14 cellular contexts compared by ENCODE assay signal in genomic region chr12:109440851-109441490, GRCh38. TPM values are rescaled to one million over a fixed set of nuclear protein-coding genes. Genes with fewer than 3 reads are reported as not detected.
DNase-seq lines count a peak whose midpoint lies in the region.
"Had no signal": no experiment of that assay in that cellular context is flagged by ENCODE, and none has a peak within 500 bp of the region (broad histone marks: within the 10 kb centered on the region; RNA-seq: fewer than 3 reads in every experiment).

No MANE protein-coding gene starts in this region.

- H3K27me3 Mint-ChIP-seq in activated CD4-positive, alpha-beta T cell treated with anti-CD3 and anti-CD28 coated beads, Interleukin-2, amount 10 ng/mL, durations not matched to agents 7 days and 5 days, result no peaks in the 10 kb centered on the region
- H3K27me3 Mint-ChIP-seq: activated naive CD8-positive, alpha-beta T cell treated with anti-CD3 and anti-CD28 coated beads, Interleukin-2, amount 50 U/mL, for 24 hours had no signal

- POLR2A ChIA-PET in activated CD4-positive, alpha-beta T cell treated with anti-CD3 and anti-CD28 coated beads, Interleukin-2, amount 10 ng/mL, durations not matched to agents 7 days and 5 days (lab: Charles Lee), result no interaction called here

- peaks cover 5% of the 10 kb centered on the region for H3K4me1 ChIP-seq in iPS-18a (ENCODE audit: control insufficient read depth, low read depth, low read length)
- H3K4me1 ChIP-seq: stomach had no signal

- DNase-seq in DMS79 (lab: John Stamatoyannopoulos, UW) (peak; percentile 68), NCI-H1092 treated with DMSO at 0.1 percent for 48 hours (lab: John Stamatoyannopoulos, UW) (peak; percentile 6), NCI-H774 (lab: John Stamatoyannopoulos, UW) (peak; percentile 10), SIG-M5 (lab: John Stamatoyannopoulos, UW) (no peak), NCI-H226 (no peak)
- DNase-seq in activated CD4-positive, alpha-beta T cell treated with anti-CD3 and anti-CD28 coated beads, Interleukin-2, amount 10 ng/mL, durations not matched to agents 7 days and 5 days, result no peak
- no peak for DNase-seq in activated naive CD4-positive, alpha-beta T cell (lab: John Stamatoyannopoulos, UW)
- DNase-seq: activated CD8-positive, alpha-beta memory T cell treated with anti-CD3 and anti-CD28 coated beads, Interleukin-2, amount 50 U/mL, for 4 hours; activated naive CD8-positive, alpha-beta T cell treated with anti-CD3 and anti-CD28 coated beads, Interleukin-2, amount 50 U/mL, for 24 hours; MM.1S; stomach had no signal

- no peaks in the 10 kb centered on the region for H3K27me3 ChIP-seq in iPS-18a (ENCODE audit: control insufficient read depth, insufficient read depth, low read length)
- H3K27me3 ChIP-seq: stomach had no signal

- H3K27ac ChIP-seq in iPS-18a (ENCODE audit: low read length), result no peak overlapping the region
- H3K27ac ChIP-seq: stomach had no signal

- no peak overlapping the region for H3K4me3 ChIP-seq in iPS-18a (ENCODE audit: low read length)
- H3K4me3 ChIP-seq: stomach had no signal

- CTCF ChIA-PET in activated CD4-positive, alpha-beta T cell treated with anti-CD3 and anti-CD28 coated beads, Interleukin-2, amount 10 ng/mL, durations not matched to agents 7 days and 5 days (lab: Charles Lee), result no interaction called here

- no peaks in the 10 kb centered on the region for H3K9me3 Mint-ChIP-seq in activated CD4-positive, alpha-beta T cell treated with anti-CD3 and anti-CD28 coated beads, Interleukin-2, amount 10 ng/mL, durations not matched to agents 7 days and 5 days
- H3K9me3 Mint-ChIP-seq: activated naive CD8-positive, alpha-beta T cell treated with anti-CD3 and anti-CD28 coated beads, Interleukin-2, amount 50 U/mL, for 24 hours; CD14-positive monocyte; nephron had no signal

- no peaks in the 10 kb centered on the region for H3K36me3 ChIP-seq in iPS-18a (ENCODE audit: control insufficient read depth, low read depth, low read length)

- H3K4me1 Mint-ChIP-seq in activated CD4-positive, alpha-beta T cell treated with anti-CD3 and anti-CD28 coated beads, Interleukin-2, amount 10 ng/mL, durations not matched to agents 7 days and 5 days, result no peaks in the 10 kb centered on the region
- H3K4me1 Mint-ChIP-seq: activated naive CD8-positive, alpha-beta T cell treated with anti-CD3 and anti-CD28 coated beads, Interleukin-2, amount 50 U/mL, for 24 hours; CD14-positive monocyte; nephron had no signal

- H3K27ac Mint-ChIP-seq in activated CD4-positive, alpha-beta T cell treated with anti-CD3 and anti-CD28 coated beads, Interleukin-2, amount 10 ng/mL, durations not matched to agents 7 days and 5 days, result no peak overlapping the region
- H3K27ac Mint-ChIP-seq: activated naive CD8-positive, alpha-beta T cell treated with anti-CD3 and anti-CD28 coated beads, Interleukin-2, amount 50 U/mL, for 24 hours; CD14-positive monocyte; nephron had no signal

- peak overlapping the region; percentile 5 for H3K9ac ChIP-seq in iPS-18a (ENCODE audit: low read length)

- no peak overlapping the region for H3K4me3 Mint-ChIP-seq in activated CD4-positive, alpha-beta T cell treated with anti-CD3 and anti-CD28 coated beads, Interleukin-2, amount 10 ng/mL, durations not matched to agents 7 days and 5 days
- H3K4me3 Mint-ChIP-seq: activated naive CD8-positive, alpha-beta T cell treated with anti-CD3 and anti-CD28 coated beads, Interleukin-2, amount 50 U/mL, for 24 hours; CD14-positive monocyte; nephron had no signal

- no peaks in the 10 kb centered on the region for H3K36me3 Mint-ChIP-seq in activated CD4-positive, alpha-beta T cell treated with anti-CD3 and anti-CD28 coated beads, Interleukin-2, amount 10 ng/mL, durations not matched to agents 7 days and 5 days (ENCODE audit: low read depth)

- no peaks in the 10 kb centered on the region for H3K9me3 ChIP-seq in iPS-18a (ENCODE audit: control insufficient read depth, low read depth, low read length)
- H3K9me3 ChIP-seq: stomach had no signal

RNA-seq across cellular contexts. Expression of gene KCTD10, which starts 36.1 kb away (rescaled TPM):
- total RNA-seq in activated CD4-positive, alpha-beta T cell treated with anti-CD3 and anti-CD28 coated beads, Interleukin-2, amount 10 ng/mL, durations not matched to agents 7 days and 5 days, result 10 to 100 TPM; 35.0 to 41.8 TPM

RNA-seq across cellular contexts. Expression of gene UBE3B, which starts 36.5 kb away (rescaled TPM):
- 10 to 100 TPM; 35.5 to 37.4 TPM for total RNA-seq in activated CD4-positive, alpha-beta T cell treated with anti-CD3 and anti-CD28 coated beads, Interleukin-2, amount 10 ng/mL, durations not matched to agents 7 days and 5 days

Comparison
In these comparisons a context has a peak if more than half of its experiments do, and no peak if none do; other contexts are left out.
1. DNase-seq: peak in DMS79 (single experiment), NCI-H1092 treated with DMSO at 0.1 percent for 48 hours (single experiment) and NCI-H774 (single experiment); none in SIG-M5 (single experiment), activated CD4-positive, alpha-beta T cell treated with anti-CD3 and anti-CD28 coated beads, Interleukin-2, amount 10 ng/mL, durations not matched to agents 7 days and 5 days (single experiment), activated naive CD4-positive, alpha-beta T cell (0 of 4) and NCI-H226 (single experiment).